In genomic region chr2:11983401-11983800, GRCh38 we compare ENCODE assay signal across 28 cellular contexts.
"Had no signal": no experiment of that assay in that cellular context is flagged by ENCODE, and none has a peak within 500 bp of the region (broad histone marks: within the 10 kb centered on the region; RNA-seq: fewer than 3 reads in every experiment).

No MANE protein-coding gene starts in this region.

- H3K27me3 ChIP-seq: neural progenitor cell, ovary, stomach, thyroid gland, tibial nerve, upper lobe of right lung, uterus had no signal

- H3K9me3 Mint-ChIP-seq: natural killer cell; stimulated activated effector memory CD8-positive, alpha-beta T cell treated with anti-CD3 and anti-CD28 coated beads, Interleukin-12 subunit alpha, Interleukin-12 subunit beta, amount 100 ng/mL, for 72 hours; stimulated activated naive CD8-positive, alpha-beta T cell treated with anti-CD3 and anti-CD28 coated beads, Interleukin-15, Interleukin-2, amounts not matched to agents 100 ng/mL and 50 ng/mL, for 24 hours had no signal

- DNase-seq: naive thymus-derived CD4-positive, alpha-beta T cell; natural killer cell; occipital lobe; ovary; posterior cingulate gyrus; psoas muscle; right cardiac atrium; small intestine; stimulated activated CD4-positive, alpha-beta T cell treated with anti-CD3 and anti-CD28 coated beads, Interleukin-15, amount 100 ng/mL, for 24 hours; stimulated activated CD4-positive, alpha-beta T cell treated with anti-CD3 and anti-CD28 coated beads, Interleukin-2, amount 100 ng/mL, for 24 hours; stimulated activated CD4-positive, alpha-beta T cell treated with anti-CD3 and anti-CD28 coated beads, Interleukin-2, amount 100 ng/mL, for 48 hours; stimulated activated CD4-positive, alpha-beta T cell treated with anti-CD3 and anti-CD28 coated beads, Interleukin-4, amount 100 ng/mL, for 24 hours; stimulated activated naive B cell treated with anti-CD40 and anti-IgM and Interleukin-4, amounts not matched to agents 10 μg/mL and 1 μg/mL and 100 μg/mL, for 72 hours; stimulated activated naive CD4-positive, alpha-beta T cell treated with Interleukin-2 at 50 U/mL for 16 hours; stomach; thyroid gland; trophoblast cell; upper lobe of right lung; uterus had no signal

- H3K36me3 Mint-ChIP-seq: neural progenitor cell; stimulated activated effector memory CD8-positive, alpha-beta T cell treated with anti-CD3 and anti-CD28 coated beads, Interleukin-12 subunit alpha, Interleukin-12 subunit beta, amount 100 ng/mL, for 72 hours had no signal

- H3K4me3 ChIP-seq: neural progenitor cell, ovary, psoas muscle, stomach, thoracic aorta, thyroid gland, tibial nerve, upper lobe of right lung, uterus had no signal

- H3K27ac ChIP-seq: neural progenitor cell, ovary, parathyroid adenoma, psoas muscle, stomach, thoracic aorta, thyroid gland, tibial nerve, upper lobe of right lung, uterus had no signal

- ATAC-seq: naive thymus-derived CD4-positive, alpha-beta T cell; natural killer cell; psoas muscle; right cardiac atrium; sciatic nerve; stimulated activated effector memory CD8-positive, alpha-beta T cell treated with anti-CD3 and anti-CD28 coated beads, Interleukin-12 subunit alpha, Interleukin-12 subunit beta, amount 100 ng/mL, for 72 hours; stimulated activated naive B cell treated with anti-CD40 and anti-IgM and Interleukin-4, amounts not matched to agents 10 μg/mL and 1 μg/mL and 100 μg/mL, for 72 hours; upper lobe of right lung had no signal

- H3K27ac Mint-ChIP-seq: natural killer cell; nephron; neural progenitor cell; progenitor cell of endocrine pancreas; stimulated activated effector memory CD8-positive, alpha-beta T cell treated with anti-CD3 and anti-CD28 coated beads, Interleukin-12 subunit alpha, Interleukin-12 subunit beta, amount 100 ng/mL, for 72 hours; stimulated activated naive B cell treated with anti-CD40 and anti-IgM and Interleukin-4, amounts not matched to agents 10 μg/mL and 1 μg/mL and 100 μg/mL, for 72 hours; stimulated activated naive CD8-positive, alpha-beta T cell treated with anti-CD3 and anti-CD28 coated beads, Interleukin-15, Interleukin-2, amounts not matched to agents 100 ng/mL and 50 ng/mL, for 24 hours had no signal

- H3K4me1 ChIP-seq: neural progenitor cell, parathyroid adenoma, psoas muscle, stomach, thyroid gland, upper lobe of right lung, uterus had no signal

- H3K4me3 Mint-ChIP-seq: naive thymus-derived CD4-positive, alpha-beta T cell; natural killer cell; neural progenitor cell; stimulated activated effector memory CD8-positive, alpha-beta T cell treated with anti-CD3 and anti-CD28 coated beads, Interleukin-12 subunit alpha, Interleukin-12 subunit beta, amount 100 ng/mL, for 72 hours; stimulated activated naive B cell treated with anti-CD40 and anti-IgM and Interleukin-4, amounts not matched to agents 10 μg/mL and 1 μg/mL and 100 μg/mL, for 72 hours; stimulated activated naive CD8-positive, alpha-beta T cell treated with anti-CD3 and anti-CD28 coated beads, Interleukin-15, Interleukin-2, amounts not matched to agents 100 ng/mL and 50 ng/mL, for 24 hours had no signal

- H3K9me3 ChIP-seq: ovary, thoracic aorta, thyroid gland, upper lobe of right lung, uterus had no signal

- H3K4me1 Mint-ChIP-seq: stimulated activated effector memory CD8-positive, alpha-beta T cell treated with anti-CD3 and anti-CD28 coated beads, Interleukin-12 subunit alpha, Interleukin-12 subunit beta, amount 100 ng/mL, for 72 hours had no signal

- H3K36me3 ChIP-seq: neural progenitor cell, ovary, stomach, thoracic aorta, thyroid gland, tibial nerve, upper lobe of right lung, uterus had no signal

- H3K27me3 Mint-ChIP-seq: stimulated activated naive B cell treated with anti-CD40 and anti-IgM and Interleukin-4, amounts not matched to agents 10 μg/mL and 1 μg/mL and 100 μg/mL, for 72 hours had no signal
